In the genomic region with DNA sequence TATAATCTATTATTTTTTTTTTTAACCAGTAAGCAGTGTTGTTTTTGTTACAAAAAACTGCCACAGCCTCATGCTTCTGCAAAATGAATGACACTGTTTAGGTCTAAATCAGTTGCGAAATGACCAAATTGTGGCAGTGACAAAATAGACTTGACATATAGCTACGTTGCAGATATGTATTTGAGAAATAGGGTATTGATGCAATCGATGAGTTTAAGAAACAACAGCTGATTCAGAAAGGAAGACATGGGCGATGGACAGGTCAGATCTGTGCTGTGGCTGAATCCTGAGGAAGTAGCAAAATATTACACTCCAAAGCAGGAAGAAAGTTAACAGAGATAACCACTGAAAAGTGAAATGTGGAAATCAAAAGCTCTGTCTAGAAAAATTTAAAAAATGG, we compare ENCODE assay signal across 16 cellular contexts.
DNase-seq lines count a peak whose midpoint lies in the region; ATAC-seq and TF ChIP-seq lines count a peak whose summit lies in the region.
"Had no signal": no experiment of that assay in that cellular context is flagged by ENCODE, and none has a peak within 500 bp of the region (broad histone marks: within the 10 kb centered on the region; RNA-seq: fewer than 3 reads in every experiment).

No MANE protein-coding gene starts in this region.

- TF ChIP-seq CTCF in NB4 (IDR thresholded peaks at IDR 0.05; ENCODE audit: low read depth, low read length): no peak
- TF ChIP-seq CTCF in neutrophil (IDR thresholded peaks at IDR 0.05): no peak
- no peak for TF ChIP-seq CTCF in foreskin fibroblast (IDR thresholded peaks at IDR 0.05; ENCODE audit: low read depth, low read length)

- no peaks in the 10 kb centered on the region for H3K27me3 ChIP-seq in neutrophil
- no peaks in the 10 kb centered on the region for H3K27me3 ChIP-seq in right cardiac atrium (ENCODE audit: control insufficient read depth, insufficient read depth)

- no peaks in the 10 kb centered on the region for H3K36me3 ChIP-seq in neutrophil

- H3K4me3 ChIP-seq in NB4 (ENCODE audit: low read depth, low read length) (no peak overlapping the region), neutrophil (ENCODE audit: low read depth in 1 of 2, low read length in 1 of 2) (peak overlapping the region in 1 of 2 experiments; percentile 38), right cardiac atrium (ENCODE audit: low read length) (no peak overlapping the region), foreskin fibroblast (ENCODE audit: low read depth in 1 of 2, low read length in 2 of 2) (no peak overlapping the region)

- no peak for TF ChIP-seq POLR2A in NB4 (IDR thresholded peaks at IDR 0.05; ENCODE audit: extremely low read depth, insufficient read length)

- WGBS in right cardiac atrium: 66% methylated on average over 4 of the region's 4 CpGs

- H3K4me1 ChIP-seq in neutrophil (ENCODE audit: control insufficient read depth in 1 of 2, insufficient read depth in 1 of 2, low read depth in 1 of 2, low read length in 1 of 2): peaks cover 36 to 47% of the 10 kb centered on the region in 2 experiments
- no peaks in the 10 kb centered on the region for H3K4me1 ChIP-seq in right cardiac atrium (ENCODE audit: control insufficient read depth, insufficient read depth, low read length)

- no peaks in the 10 kb centered on the region for H3K9me3 ChIP-seq in neutrophil
- no peaks in the 10 kb centered on the region for H3K9me3 ChIP-seq in right cardiac atrium (ENCODE audit: control insufficient read depth, low read length)

- H3K27ac ChIP-seq in neutrophil: peak overlapping the region; percentile 90
- H3K27ac ChIP-seq in right cardiac atrium (ENCODE audit: low read length): no peak overlapping the region
- H3K27ac ChIP-seq: RWPE1 had no signal

- intact Hi-C loops in right cardiac atrium (cut with DNase I): no loop called here

- peak; percentile 47 for DNase-seq in NB4 (ENCODE audit: low read depth)
- peak; percentile 76 for DNase-seq in SKM-1 (lab: John Stamatoyannopoulos, UW; ENCODE audit: unreplicated experiment)
- DNase-seq in right cardiac atrium: no peak
- DNase-seq in T-helper 9 cell: no peak
- no peak for DNase-seq in foreskin fibroblast
- no peak for DNase-seq in SW480 (ENCODE audit: low spot score)
- DNase-seq: C1 segment of cervical spinal cord, COR-L47, HFFc6, KBM-7, NCI-H1105 treated with DMSO at 0.1 percent for 48 hours, NCI-H187, NCI-H446 had no signal

- ATAC-seq in GM18511 (IDR thresholded peaks at IDR 0.05; ENCODE audit: unreplicated experiment) (peak; percentile 1), right cardiac atrium (no peak)

Comparison
In these comparisons a context has a peak if more than half of its experiments do, and no peak if none do; other contexts are left out.
1. DNase-seq: peak in NB4 (single experiment) and SKM-1 (single experiment); none in right cardiac atrium (0 of 3), T-helper 9 cell (single experiment), foreskin fibroblast (0 of 2) and SW480 (single experiment).